Comparison of ENCODE assay signal across 19 cellular contexts in the genomic region with DNA sequence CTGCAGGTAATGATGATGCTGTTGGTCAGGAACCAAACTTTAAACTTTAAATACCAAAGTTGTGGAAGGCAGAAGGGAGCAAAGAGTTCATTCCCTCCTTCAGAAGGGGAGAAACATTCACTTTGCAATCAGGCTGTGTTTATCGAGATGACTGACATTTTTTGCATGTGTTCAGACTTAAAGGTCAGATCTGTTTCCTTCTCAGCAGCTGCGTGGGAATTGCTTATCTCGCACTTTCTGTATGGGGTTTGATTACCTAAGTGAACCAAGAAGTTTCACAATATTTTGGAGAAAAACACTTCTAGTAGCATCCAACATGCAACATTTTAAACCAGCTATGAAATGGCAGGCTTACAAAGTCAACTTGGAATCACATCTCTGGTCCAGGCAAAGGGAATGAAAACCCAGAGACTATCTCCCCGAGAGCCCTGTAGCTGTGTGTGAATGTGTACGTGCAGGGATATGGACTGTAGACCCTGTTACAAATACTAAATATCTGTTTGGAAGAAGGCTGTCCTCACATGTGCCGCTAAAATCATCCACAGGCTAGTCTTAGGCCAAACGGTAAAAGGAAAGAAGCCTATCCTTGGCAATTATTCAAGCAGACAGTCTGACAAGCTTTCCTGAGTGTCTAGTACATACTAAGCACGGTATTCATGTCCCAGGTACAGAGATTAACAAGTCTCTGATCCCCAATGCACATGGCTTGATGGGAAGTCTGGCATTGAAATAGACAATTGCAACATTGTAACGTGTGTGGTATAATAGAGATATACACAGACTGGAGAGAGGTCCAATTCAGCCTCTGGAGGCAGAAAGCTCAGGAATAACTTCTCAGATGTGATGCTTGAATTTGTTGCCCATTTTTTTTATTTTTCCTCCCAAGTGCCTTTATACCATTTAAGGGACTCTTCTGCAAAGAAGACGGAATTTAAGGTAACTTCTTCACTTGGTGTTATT.
DNase-seq lines count a peak whose midpoint lies in the region; ATAC-seq, FAIRE-seq and TF ChIP-seq lines count a peak whose summit lies in the region.
"Had no signal": no experiment of that assay in that cellular context is flagged by ENCODE, and none has a peak within 500 bp of the region (broad histone marks: within the 10 kb centered on the region; RNA-seq: fewer than 3 reads in every experiment).

No MANE protein-coding gene starts in this region.

- intact Hi-C loops in Right ventricle myocardium superior (cut with DNase I): no loop called here

- H4K20me1 ChIP-seq in hepatocyte (ENCODE audit: insufficient read depth, poor library complexity, severe bottlenecking): no peaks in the 10 kb centered on the region
- H4K20me1 ChIP-seq: BLaER1 had no signal

- TF ChIP-seq CTCF in right atrium auricular region (IDR thresholded peaks at IDR 0.05) (no peak), bronchial epithelial cell (IDR thresholded peaks at IDR 0.05; ENCODE audit: insufficient read depth, low read length, severe bottlenecking) (no peak), hepatocyte (IDR thresholded peaks at IDR 0.05; ENCODE audit: poor library complexity) (no peak)

- no peaks in the 10 kb centered on the region for H3K9me2 ChIP-seq in hepatocyte (replicated peaks; ENCODE audit: insufficient read depth)

- peak; percentile 32 for FAIRE-seq in bronchial epithelial cell (lab: Jason Lieb, UNC)
- FAIRE-seq: A204.1, GM12892, RCC 7860 had no signal

- no peaks in the 10 kb centered on the region for H3K36me3 ChIP-seq in right atrium auricular region
- no peaks in the 10 kb centered on the region for H3K36me3 ChIP-seq in bronchial epithelial cell (ENCODE audit: control insufficient read depth, insufficient read depth, low read length)
- H3K36me3 ChIP-seq in hepatocyte (replicated peaks; ENCODE audit: insufficient read depth, low read depth): no peaks in the 10 kb centered on the region
- H3K36me3 ChIP-seq: BLaER1 had no signal

- H3K9me3 ChIP-seq in right atrium auricular region: peaks cover 0 to 11% of the 10 kb centered on the region in 2 donors
- H3K9me3 ChIP-seq in hepatocyte (ENCODE audit: low read depth): no peaks in the 10 kb centered on the region

- H3K27ac ChIP-seq in right atrium auricular region (no peak overlapping the region), hepatocyte (no peak overlapping the region)
- H3K27ac ChIP-seq: BLaER1 had no signal

- H3K27me3 ChIP-seq in right atrium auricular region: no peaks in the 10 kb centered on the region
- H3K27me3 ChIP-seq in bronchial epithelial cell (ENCODE audit: control insufficient read depth, insufficient read depth, low read length): no peaks in the 10 kb centered on the region
- H3K27me3 ChIP-seq in hepatocyte: no peaks in the 10 kb centered on the region
- H3K27me3 ChIP-seq: BLaER1 had no signal

- no peak overlapping the region for H2AFZ ChIP-seq in hepatocyte

- 75% methylated on average over 10 of the region's 10 CpGs for WGBS in hepatocyte (ENCODE audit: low lambda C conversion rate, missing lambda C conversion rate)

- H3K79me2 ChIP-seq in hepatocyte: no peaks in the 10 kb centered on the region

- H3K4me3 ChIP-seq in right atrium auricular region (no peak overlapping the region), bronchial epithelial cell (ENCODE audit: low read depth, low read length) (no peak overlapping the region), hepatocyte (no peak overlapping the region)
- H3K4me3 ChIP-seq: BLaER1 had no signal

- H3K4me2 ChIP-seq in hepatocyte: no peak overlapping the region
- H3K4me2 ChIP-seq: BLaER1 had no signal

- no peak for DNase-seq in Right ventricle myocardium superior
- no peak for DNase-seq in right atrium auricular region (ENCODE audit: low spot score)
- no peak for DNase-seq in bronchial epithelial cell (ENCODE audit: low read depth)
- peak; percentile 9 for DNase-seq in hepatocyte (ENCODE audit: low spot score)
- no peak for DNase-seq in SHP77 (lab: John Stamatoyannopoulos, UW)
- no peak for DNase-seq in stimulated activated CD4-positive, alpha-beta T cell treated with anti-CD3 and anti-CD28 coated beads, Interleukin-4, amount 100 ng/mL, for 1 hour
- DNase-seq in NCI-H226: no peak
- DNase-seq: CD4-positive, CD25-positive, alpha-beta regulatory T cell; DMS153; DND-41; NCI-H1105 treated with DMSO at 0.1 percent for 48 hours; NCI-H146; NCI-H2029; NCI-H526 treated with DMSO at 0.1 percent for 48 hours had no signal

- ATAC-seq in Right ventricle myocardium superior (ENCODE audit: poor library complexity): peak; percentile 91
- ATAC-seq: HCT116 had no signal

- H3K4me1 ChIP-seq in right atrium auricular region (no peaks in the 10 kb centered on the region), hepatocyte (ENCODE audit: insufficient read depth) (no peaks in the 10 kb centered on the region)
- H3K4me1 ChIP-seq: BLaER1 had no signal
